ENCODE assay signal across 8 cellular contexts in the genomic region with DNA sequence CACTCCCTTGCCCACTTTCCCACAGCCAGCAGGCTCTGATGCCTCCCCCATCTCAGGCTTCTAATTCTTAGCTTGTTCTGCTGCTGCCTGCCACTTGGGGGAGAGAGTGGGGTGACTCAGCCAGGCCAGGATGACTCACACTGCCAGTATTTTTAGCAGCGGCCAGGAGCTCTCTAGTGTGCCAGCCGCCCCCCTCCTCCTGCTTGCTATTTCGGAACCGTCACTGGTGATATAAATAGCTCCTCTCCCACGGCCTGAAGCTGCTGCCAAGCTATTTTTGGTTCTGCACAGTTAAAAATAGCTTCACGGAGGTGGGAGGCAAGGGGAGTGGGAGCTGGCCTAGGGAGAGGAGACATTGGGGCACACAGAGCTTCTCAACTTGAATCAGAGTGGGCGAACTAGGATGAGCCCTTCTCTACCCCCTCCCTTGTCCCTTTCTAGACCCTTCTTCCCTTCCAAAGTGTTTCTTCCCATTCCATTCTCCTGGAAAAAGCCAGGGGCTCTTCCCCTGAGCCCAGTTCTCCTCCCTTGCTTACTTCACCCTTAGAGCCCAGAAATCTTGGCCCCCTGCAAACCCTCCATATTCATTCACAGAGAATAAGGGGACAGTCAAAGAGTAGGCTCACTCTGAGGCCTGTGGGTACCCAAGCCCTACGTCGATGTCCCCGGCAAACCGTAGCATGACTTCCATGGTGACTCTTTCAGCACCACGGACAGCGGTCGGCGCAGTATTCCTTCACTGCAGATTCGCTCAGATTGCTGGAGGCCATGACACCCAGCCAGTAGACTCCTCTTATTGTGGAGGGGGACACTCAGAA. TPM values are rescaled to one million over a fixed set of nuclear protein-coding genes. Genes with fewer than 3 reads are reported as not detected.
A peak's percentile ranks its signal among the peaks of the same experiment; 100 is the strongest.
DNase-seq lines count a peak whose midpoint lies in the region; ATAC-seq lines count a peak whose summit lies in the region.

No MANE protein-coding gene starts in this region.

- no peaks in the 10 kb centered on the region for H3K36me3 Mint-ChIP-seq in CD4-positive, alpha-beta memory T cell
- H3K36me3 Mint-ChIP-seq in naive thymus-derived CD4-positive, alpha-beta T cell: peaks cover 0 to 5% (median 3%) of the 10 kb centered on the region in 5 donors

- no peak overlapping the region for H3K4me3 ChIP-seq in CD4-positive, alpha-beta memory T cell (ENCODE audit: low read length in 2 of 2)
- no peak overlapping the region for H3K4me3 ChIP-seq in naive thymus-derived CD4-positive, alpha-beta T cell (ENCODE audit: low read length)

- no peak overlapping the region for H3K27ac ChIP-seq in CD4-positive, alpha-beta memory T cell (ENCODE audit: low read depth, low read length)
- no peak overlapping the region for H3K27ac ChIP-seq in epithelial cell of prostate
- no peak overlapping the region for H3K27ac ChIP-seq in naive thymus-derived CD4-positive, alpha-beta T cell (ENCODE audit: low read depth, low read length)

- H3K9me3 ChIP-seq in CD4-positive, alpha-beta memory T cell (ENCODE audit: control insufficient read depth in 1 of 2, low read length in 2 of 2): no peaks in the 10 kb centered on the region
- no peaks in the 10 kb centered on the region for H3K9me3 ChIP-seq in naive thymus-derived CD4-positive, alpha-beta T cell (ENCODE audit: control insufficient read depth in 2 of 3, low read length in 3 of 3)

- peak overlapping the region in 4 of 7 donors; percentile 29 to 65 (median 53) for H3K27ac Mint-ChIP-seq in CD4-positive, alpha-beta memory T cell
- H3K27ac Mint-ChIP-seq in naive thymus-derived CD4-positive, alpha-beta T cell: peak overlapping the region in 4 of 9 donors; percentile 36 to 64 (median 52)

- intact Hi-C loops in CD4-positive, alpha-beta memory T cell (cut with micrococcal nuclease): no loop called here
- intact Hi-C loops in naive thymus-derived CD4-positive, alpha-beta T cell (cut with micrococcal nuclease): no loop called here

- H3K4me1 Mint-ChIP-seq in CD4-positive, alpha-beta memory T cell: peaks cover 6 to 23% (median 11%) of the 10 kb centered on the region in 4 donors
- H3K4me1 Mint-ChIP-seq in naive thymus-derived CD4-positive, alpha-beta T cell: peaks cover 9 to 24% (median 10%) of the 10 kb centered on the region in 7 donors

- no peaks in the 10 kb centered on the region for H3K36me3 ChIP-seq in CD4-positive, alpha-beta memory T cell (ENCODE audit: insufficient read depth, low read length)
- no peaks in the 10 kb centered on the region for H3K36me3 ChIP-seq in naive thymus-derived CD4-positive, alpha-beta T cell (ENCODE audit: control insufficient read depth in 2 of 3, insufficient read depth in 3 of 3, low read length in 3 of 3)

- H3K9me3 Mint-ChIP-seq in CD4-positive, alpha-beta memory T cell: peaks cover 0 to 15% (median 7%) of the 10 kb centered on the region in 8 donors
- H3K9me3 Mint-ChIP-seq in naive thymus-derived CD4-positive, alpha-beta T cell: peaks cover 0 to 15% (median 8%) of the 10 kb centered on the region in 11 donors

- H3K4me1 ChIP-seq in CD4-positive, alpha-beta memory T cell (ENCODE audit: insufficient read depth, low read length): no peaks in the 10 kb centered on the region
- H3K4me1 ChIP-seq in naive thymus-derived CD4-positive, alpha-beta T cell (ENCODE audit: control insufficient read depth in 2 of 2, insufficient read depth in 2 of 2, low read length in 2 of 2): no peaks in the 10 kb centered on the region

- CTCF ChIA-PET in CD4-positive, alpha-beta memory T cell (lab: Charles Lee; ENCODE audit: partially characterized antibody): interaction anchor here (1.1 to 2.0 kb wide), 4 partner anchors 9 to 32 kb away, joined by 3 to 6 read pairs (median 6); no protein-coding TSS in a partner anchor
- CTCF ChIA-PET in naive thymus-derived CD4-positive, alpha-beta T cell (lab: Charles Lee): interaction anchor here (0.6 to 1.5 kb wide), 4 partner anchors 15 to 260 kb away, joined by 4 to 6 read pairs (median 4); no protein-coding TSS in a partner anchor

- peak; percentile 31 to 52 (median 35) for DNase-seq in CD4-positive, alpha-beta memory T cell
- peak; percentile 73 for DNase-seq in HS-5 (ENCODE audit: low read depth)
- peak; percentile 71 for DNase-seq in OCI-M1 (lab: John Stamatoyannopoulos, UW)
- DNase-seq in activated T-cell treated with anti-CD3 and anti-CD28 coated beads for 24 hours (ENCODE audit: low read depth): peak; percentile 62
- peak; percentile 22 for DNase-seq in epithelial cell of prostate (ENCODE audit: low read depth, low spot score)
- DNase-seq in naive thymus-derived CD4-positive, alpha-beta T cell: peak; percentile 9 to 71 (median 36)
- DNase-seq in stimulated activated naive CD4-positive, alpha-beta T cell (lab: John Stamatoyannopoulos, UW): peak in 5 of 6 experiments; percentile 27 to 43 (median 37)

- peaks cover 30 to 46% of the 10 kb centered on the region in 2 donors for H3K27me3 Mint-ChIP-seq in CD4-positive, alpha-beta memory T cell
- peaks cover 28 to 60% (median 58%) of the 10 kb centered on the region in 5 donors for H3K27me3 Mint-ChIP-seq in naive thymus-derived CD4-positive, alpha-beta T cell

- H3K27me3 ChIP-seq in CD4-positive, alpha-beta memory T cell (ENCODE audit: insufficient read depth, low read length): peaks cover 28% of the 10 kb centered on the region
- H3K27me3 ChIP-seq in naive thymus-derived CD4-positive, alpha-beta T cell (ENCODE audit: control insufficient read depth in 2 of 2, insufficient read depth in 2 of 2, low read length in 2 of 2): peaks cover 7 to 22% of the 10 kb centered on the region in 2 donors

- ATAC-seq in naive thymus-derived CD4-positive, alpha-beta T cell: no peak
- ATAC-seq in GM19023 (IDR thresholded peaks at IDR 0.05; ENCODE audit: unreplicated experiment): no peak

- POLR2A ChIA-PET in CD4-positive, alpha-beta memory T cell (lab: Charles Lee; ENCODE audit: partially characterized antibody): interaction anchor here (1.4 kb wide), 1 partner anchor 48 kb away, joined by 3 read pairs; a partner anchor contains a TSS
- POLR2A ChIA-PET in naive thymus-derived CD4-positive, alpha-beta T cell (lab: Charles Lee): no interaction called here

- peak overlapping the region in 1 of 8 donors; percentile 6 for H3K4me3 Mint-ChIP-seq in CD4-positive, alpha-beta memory T cell
- no peak overlapping the region for H3K4me3 Mint-ChIP-seq in naive thymus-derived CD4-positive, alpha-beta T cell

RNA-seq across cellular contexts. Expression of a gene that starts 2.5 kb away (rescaled TPM):
- total RNA-seq in CD4-positive, alpha-beta memory T cell: not detected
- not detected for polyA plus RNA-seq in CD4-positive, alpha-beta memory T cell
- under 1 TPM in 1 of 5 experiments, not detected in 4; 0.53 TPM for total RNA-seq in naive thymus-derived CD4-positive, alpha-beta T cell
- polyA plus RNA-seq in naive thymus-derived CD4-positive, alpha-beta T cell: not detected

RNA-seq across cellular contexts. Expression of a gene that starts 20.3 kb away (rescaled TPM):
- 10 to 100 TPM; 22.0 to 27.9 TPM for total RNA-seq in CD4-positive, alpha-beta memory T cell
- polyA plus RNA-seq in CD4-positive, alpha-beta memory T cell: 10 to 100 TPM; 76.9 to 78.1 TPM
- total RNA-seq in naive thymus-derived CD4-positive, alpha-beta T cell: 10 to 100 TPM; 23.5 to 64.1 (median 24.0) TPM
- 10 to 100 TPM; 83.2 to 89.3 TPM for polyA plus RNA-seq in naive thymus-derived CD4-positive, alpha-beta T cell

RNA-seq across cellular contexts. Expression of a gene that starts 46.8 kb away (rescaled TPM):
- total RNA-seq in CD4-positive, alpha-beta memory T cell: 10 to 100 TPM; 15.0 to 15.5 TPM
- polyA plus RNA-seq in CD4-positive, alpha-beta memory T cell: 1 to 10 TPM in 1 of 2 donors, under 1 TPM in 1; 0.87 to 3.1 TPM
- 10 to 100 TPM in 3 of 5 experiments, 1 to 10 TPM in 2; 6.0 to 18.9 (median 12.0) TPM for total RNA-seq in naive thymus-derived CD4-positive, alpha-beta T cell
- 1 to 10 TPM; 2.7 to 6.2 TPM for polyA plus RNA-seq in naive thymus-derived CD4-positive, alpha-beta T cell

RNA-seq across cellular contexts. Expression of a gene that starts 48.3 kb away (rescaled TPM):
- total RNA-seq in CD4-positive, alpha-beta memory T cell: 10 to 100 TPM; 25.3 to 25.9 TPM
- polyA plus RNA-seq in CD4-positive, alpha-beta memory T cell: 1 to 10 TPM; 4.0 to 6.8 TPM
- total RNA-seq in naive thymus-derived CD4-positive, alpha-beta T cell: 10 to 100 TPM; 10.6 to 27.3 (median 18.6) TPM
- 1 to 10 TPM; 5.2 to 8.4 TPM for polyA plus RNA-seq in naive thymus-derived CD4-positive, alpha-beta T cell

Comparison
In these comparisons a context has a peak if more than half of its experiments do, and no peak if none do; other contexts are left out.
1. DNase-seq: peak in every context shown above with its lines; median percentile 73 in HS-5; 71 in OCI-M1; 62 in activated T-cell treated with anti-CD3 and anti-CD28 coated beads for 24 hours; 37 in stimulated activated naive CD4-positive, alpha-beta T cell; 36 in naive thymus-derived CD4-positive, alpha-beta T cell; 35 in CD4-positive, alpha-beta memory T cell; 22 in epithelial cell of prostate.